Comparison of ENCODE assay signal across 8 cellular contexts in genomic region chr5:140564196-140565023, GRCh38.
DNase-seq lines count a peak whose midpoint lies in the region; ATAC-seq and FAIRE-seq lines count a peak whose summit lies in the region.

A gene with protein sequence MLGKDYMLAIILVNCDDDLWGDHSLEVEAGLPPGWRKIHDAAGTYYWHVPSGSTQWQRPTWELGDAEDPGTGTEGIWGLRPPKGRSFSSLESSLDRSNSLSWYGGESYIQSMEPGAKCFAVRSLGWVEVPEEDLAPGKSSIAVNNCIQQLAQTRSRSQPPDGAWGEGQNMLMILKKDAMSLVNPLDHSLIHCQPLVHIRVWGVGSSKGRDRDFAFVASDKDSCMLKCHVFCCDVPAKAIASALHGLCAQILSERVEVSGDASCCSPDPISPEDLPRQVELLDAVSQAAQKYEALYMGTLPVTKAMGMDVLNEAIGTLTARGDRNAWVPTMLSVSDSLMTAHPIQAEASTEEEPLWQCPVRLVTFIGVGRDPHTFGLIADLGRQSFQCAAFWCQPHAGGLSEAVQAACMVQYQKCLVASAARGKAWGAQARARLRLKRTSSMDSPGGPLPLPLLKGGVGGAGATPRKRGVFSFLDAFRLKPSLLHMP (minus strand): TSS chr5:140564598. CDS start chr5:140564245, 353 bp downstream.
A gene with protein sequence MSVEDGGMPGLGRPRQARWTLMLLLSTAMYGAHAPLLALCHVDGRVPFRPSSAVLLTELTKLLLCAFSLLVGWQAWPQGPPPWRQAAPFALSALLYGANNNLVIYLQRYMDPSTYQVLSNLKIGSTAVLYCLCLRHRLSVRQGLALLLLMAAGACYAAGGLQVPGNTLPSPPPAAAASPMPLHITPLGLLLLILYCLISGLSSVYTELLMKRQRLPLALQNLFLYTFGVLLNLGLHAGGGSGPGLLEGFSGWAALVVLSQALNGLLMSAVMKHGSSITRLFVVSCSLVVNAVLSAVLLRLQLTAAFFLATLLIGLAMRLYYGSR (plus strand): TSS chr5:140564828. CDS start chr5:140567170, 2,342 bp downstream.

- peak; percentile 74 for FAIRE-seq in colon (lab: Jason Lieb, UNC)

- ATAC-seq in HG03457 (IDR thresholded peaks at IDR 0.05; ENCODE audit: unreplicated experiment), result peak; percentile 77

- DNase-seq in Ammon's horn (ENCODE audit: low spot score) (peak; percentile 99), GM19238 (ENCODE audit: insufficient read length, low spot score) (peak; percentile 87), NCI-H526 (lab: John Stamatoyannopoulos, UW) (peak; percentile 97 to 98), kidney tubule cell (ENCODE audit: low spot score) (peak; percentile 99)
- DNase-seq in activated CD4-positive, alpha-beta T cell treated with anti-CD3 and anti-CD28 coated beads for 48 hours, result peak; percentile 97
- peak; percentile 82 to 94 (median 87) for DNase-seq in stimulated activated CD4-positive, alpha-beta T cell treated with anti-CD3 and anti-CD28 coated beads, Interleukin-1b, Interleukin-23, amount 100 ng/mL, for 24 hours (ENCODE audit: low read depth in 4 of 4, low spot score in 1 of 4)

Comparison
In these comparisons a context has a peak if more than half of its experiments do, and no peak if none do; other contexts are left out.
1. Peak in every context shown above with its lines: DNase-seq and ATAC-seq.